ENCODE assay signal across 10 cellular contexts in the genomic region with DNA sequence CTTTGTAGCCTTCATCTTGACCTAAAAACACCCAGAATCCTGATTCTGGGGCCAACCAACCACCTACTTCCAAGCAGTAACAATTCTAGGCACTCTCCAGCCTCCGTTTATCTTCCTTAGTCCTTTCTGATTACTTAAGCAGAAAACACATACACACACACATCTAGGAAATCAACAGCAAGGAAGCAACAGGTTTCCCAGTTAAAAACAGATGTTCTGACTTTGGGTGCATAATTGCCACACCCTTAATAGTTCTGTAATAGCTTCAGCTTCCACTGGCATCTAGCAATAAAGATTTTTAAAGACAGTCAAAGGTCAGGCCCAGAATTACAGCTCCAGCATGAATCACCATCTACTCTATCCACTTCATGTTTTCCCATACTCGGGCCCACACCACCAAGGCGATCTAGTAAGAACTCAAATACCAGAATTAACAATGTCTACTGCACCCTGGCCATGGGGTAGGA. TPM values are rescaled to one million over a fixed set of nuclear protein-coding genes. Genes with fewer than 3 reads are reported as not detected.
DNase-seq lines count a peak whose midpoint lies in the region; ATAC-seq and TF ChIP-seq lines count a peak whose summit lies in the region.
"Had no signal": no experiment of that assay in that cellular context is flagged by ENCODE, and none has a peak within 500 bp of the region (broad histone marks: within the 10 kb centered on the region; RNA-seq: fewer than 3 reads in every experiment).

No MANE protein-coding gene starts in this region.

- H3K9me3 Mint-ChIP-seq in stimulated activated naive B cell treated with anti-CD40 and anti-IgM and Interleukin-4, amounts not matched to agents 10 μg/mL and 1 μg/mL and 100 μg/mL, for 72 hours = no peaks in the 10 kb centered on the region

- H3K79me2 ChIP-seq in SK-N-SH (ENCODE audit: insufficient read depth) = peaks cover 79% of the 10 kb centered on the region

- H3K9me2 ChIP-seq in SK-N-SH = no peaks in the 10 kb centered on the region

- POLR2A ChIA-PET in SK-N-SH (lab: Yijun Ruan, JAX) = no interaction called here
- POLR2A ChIA-PET in RWPE1 (lab: Yijun Ruan, JAX; ENCODE audit: low non-redundant PET) = no interaction called here

- DNase-seq in SK-N-SH (no peak), RWPE1 (ENCODE audit: low spot score) (peak; percentile 77), fibroblast of peridontal ligament (ENCODE audit: extremely low read depth) (peak; percentile 90), HK-2 (ENCODE audit: unreplicated experiment) (no peak)
- no peak for DNase-seq in stimulated activated naive B cell treated with anti-CD40 and anti-IgM and Interleukin-4, amounts not matched to agents 10 μg/mL and 1 μg/mL and 100 μg/mL, for 72 hours
- DNase-seq: BE2C had no signal

- no peak for TF ChIP-seq RAD21 in SK-N-SH (IDR thresholded peaks at IDR 0.05; ENCODE audit: low read length)

- H3K36me3 ChIP-seq in SK-N-SH (replicated peaks in 1 of 2; ENCODE audit: control insufficient read depth in 1 of 2, insufficient read depth in 2 of 2, low read length in 1 of 2) = peaks cover 0 to 5% of the 10 kb centered on the region in 2 experiments
- H3K36me3 ChIP-seq: cardiac muscle cell had no signal

- H3K9ac ChIP-seq in SK-N-SH = no peak overlapping the region

- WGBS in SK-N-SH (ENCODE audit: low lambda C conversion rate) = 77% methylated on average over 3 of the region's 3 CpGs

- TF ChIP-seq CTCF in SK-N-SH (IDR thresholded peaks at IDR 0.05) (no peak), RWPE1 (conservative IDR thresholded peaks at IDR 0.05; ENCODE audit: low read depth) (no peak)

- no peaks in the 10 kb centered on the region for H3K9me3 ChIP-seq in SK-N-SH
- H3K9me3 ChIP-seq: BE2C had no signal

- peak overlapping the region; percentile 94 for H3K4me3 Mint-ChIP-seq in stimulated activated naive B cell treated with anti-CD40 and anti-IgM and Interleukin-4, amounts not matched to agents 10 μg/mL and 1 μg/mL and 100 μg/mL, for 72 hours

- no peaks in the 10 kb centered on the region for H3K27me3 ChIP-seq in SK-N-SH (ENCODE audit: insufficient read depth)
- H3K27me3 ChIP-seq: BE2C, cardiac muscle cell had no signal

- peaks cover 8 to 46% of the 10 kb centered on the region in 2 experiments for H3K4me1 ChIP-seq in SK-N-SH (ENCODE audit: control insufficient read depth in 1 of 2, insufficient read depth in 2 of 2, low read depth in 1 of 2, low read length in 1 of 2)
- H3K4me1 ChIP-seq: BE2C had no signal

- H3K4me1 Mint-ChIP-seq in stimulated activated naive B cell treated with anti-CD40 and anti-IgM and Interleukin-4, amounts not matched to agents 10 μg/mL and 1 μg/mL and 100 μg/mL, for 72 hours = peaks cover 53 to 83% of the 10 kb centered on the region in 2 donors

- no peak overlapping the region for H3K4me3 ChIP-seq in SK-N-SH (ENCODE audit: low read depth in 2 of 2, low read length in 1 of 2)
- H3K4me3 ChIP-seq: cardiac muscle cell had no signal

- H3K36me3 Mint-ChIP-seq in stimulated activated naive B cell treated with anti-CD40 and anti-IgM and Interleukin-4, amounts not matched to agents 10 μg/mL and 1 μg/mL and 100 μg/mL, for 72 hours = peaks cover 37 to 52% of the 10 kb centered on the region in 2 donors

- H2AFZ ChIP-seq in SK-N-SH (ENCODE audit: low read depth) = no peak overlapping the region

- TF ChIP-seq EP300 in SK-N-SH (IDR thresholded peaks at IDR 0.05; ENCODE audit: borderline replicate concordance in 1 of 2, low read depth in 1 of 2, low read length in 1 of 2) = no peak

- ATAC-seq in SK-N-SH treated with all-trans-retinoic acid at 6 μM for 48 hours (no peak), HG03565 (IDR thresholded peaks at IDR 0.05; ENCODE audit: unreplicated experiment) (no peak), HG02571 (IDR thresholded peaks at IDR 0.05; ENCODE audit: unreplicated experiment) (no peak)
- no peak for ATAC-seq in stimulated activated naive B cell treated with anti-CD40 and anti-IgM and Interleukin-4, amounts not matched to agents 10 μg/mL and 1 μg/mL and 100 μg/mL, for 72 hours (replicated peaks)

- H3K4me2 ChIP-seq in SK-N-SH = peak overlapping the region; percentile 78

- H3F3A ChIP-seq in SK-N-SH (replicated peaks; ENCODE audit: insufficient read depth) = peaks cover 13% of the 10 kb centered on the region

- H3K27me3 Mint-ChIP-seq in stimulated activated naive B cell treated with anti-CD40 and anti-IgM and Interleukin-4, amounts not matched to agents 10 μg/mL and 1 μg/mL and 100 μg/mL, for 72 hours = no peaks in the 10 kb centered on the region

- peak overlapping the region; percentile 88 for H3K27ac Mint-ChIP-seq in stimulated activated naive B cell treated with anti-CD40 and anti-IgM and Interleukin-4, amounts not matched to agents 10 μg/mL and 1 μg/mL and 100 μg/mL, for 72 hours

- peak overlapping the region in 1 of 2 experiments; percentile 46; a peak in 1 of 4 replicates for H3K27ac ChIP-seq in SK-N-SH (ENCODE audit: low read depth in 2 of 2, low read length in 1 of 2)
- peak overlapping the region; percentile 81 for H3K27ac ChIP-seq in RWPE1
- H3K27ac ChIP-seq: cardiac muscle cell had no signal

- CTCF ChIA-PET in SK-N-SH (lab: Yijun Ruan, JAX) = no interaction called here
- CTCF ChIA-PET in RWPE1 (lab: Yijun Ruan, JAX) = no interaction called here

- peaks cover 49% of the 10 kb centered on the region for H4K20me1 ChIP-seq in SK-N-SH (ENCODE audit: insufficient read depth)

TF ChIP-seq in SK-N-SH, 30 proteins besides CTCF, POLR2A, EP300 and RAD21:
- TF ChIP-seq POLR2AphosphoS5 (IDR thresholded peaks at IDR 0.05; ENCODE audit: low read depth, low read length) (no peak), ELF1 (IDR thresholded peaks at IDR 0.05) (no peak), EZH2phosphoT487 (IDR thresholded peaks at IDR 0.05; ENCODE audit: borderline replicate concordance, low read depth) (no peak), RFX5 (IDR thresholded peaks at IDR 0.05; ENCODE audit: low read length) (no peak), CHD2 (IDR thresholded peaks at IDR 0.05; ENCODE audit: low read length, partially characterized antibody) (no peak), NRF1 (IDR thresholded peaks at IDR 0.05; ENCODE audit: low read depth, low read length) (no peak), GABPA (IDR thresholded peaks at IDR 0.05; ENCODE audit: low read depth) (no peak), RXRA (IDR thresholded peaks at IDR 0.05; ENCODE audit: borderline replicate concordance, low read depth) (no peak)
- TF ChIP-seq, protein P1, sequence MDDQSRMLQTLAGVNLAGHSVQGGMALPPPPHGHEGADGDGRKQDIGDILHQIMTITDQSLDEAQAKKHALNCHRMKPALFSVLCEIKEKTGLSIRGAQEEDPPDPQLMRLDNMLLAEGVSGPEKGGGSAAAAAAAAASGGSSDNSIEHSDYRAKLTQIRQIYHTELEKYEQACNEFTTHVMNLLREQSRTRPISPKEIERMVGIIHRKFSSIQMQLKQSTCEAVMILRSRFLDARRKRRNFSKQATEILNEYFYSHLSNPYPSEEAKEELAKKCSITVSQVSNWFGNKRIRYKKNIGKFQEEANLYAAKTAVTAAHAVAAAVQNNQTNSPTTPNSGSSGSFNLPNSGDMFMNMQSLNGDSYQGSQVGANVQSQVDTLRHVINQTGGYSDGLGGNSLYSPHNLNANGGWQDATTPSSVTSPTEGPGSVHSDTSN (IDR thresholded peaks at IDR 0.05) = no peak
TF ChIP-seq in SK-N-SH: peak in this region for 0.

TF ChIP-seq in SK-N-SH treated with all-trans-retinoic acid at 6 μM for 48 hours, 23 proteins besides CTCF, POLR2A, EP300 and RAD21 (continues in another document):
- no peak for TF ChIP-seq BACH2 (CRISPR knock-in tag; IDR thresholded peaks at IDR 0.05; ENCODE audit: borderline replicate concordance)
- no peak for TF ChIP-seq TOX (CRISPR knock-in tag; IDR thresholded peaks at IDR 0.05; ENCODE audit: borderline replicate concordance)
- no peak for TF ChIP-seq ESRRG (CRISPR knock-in tag; IDR thresholded peaks at IDR 0.05)
- no peak for TF ChIP-seq RARB (CRISPR knock-in tag; IDR thresholded peaks at IDR 0.05)
- no peak for TF ChIP-seq CSDC2 (CRISPR knock-in tag; IDR thresholded peaks at IDR 0.05)
- TF ChIP-seq, protein P2, sequence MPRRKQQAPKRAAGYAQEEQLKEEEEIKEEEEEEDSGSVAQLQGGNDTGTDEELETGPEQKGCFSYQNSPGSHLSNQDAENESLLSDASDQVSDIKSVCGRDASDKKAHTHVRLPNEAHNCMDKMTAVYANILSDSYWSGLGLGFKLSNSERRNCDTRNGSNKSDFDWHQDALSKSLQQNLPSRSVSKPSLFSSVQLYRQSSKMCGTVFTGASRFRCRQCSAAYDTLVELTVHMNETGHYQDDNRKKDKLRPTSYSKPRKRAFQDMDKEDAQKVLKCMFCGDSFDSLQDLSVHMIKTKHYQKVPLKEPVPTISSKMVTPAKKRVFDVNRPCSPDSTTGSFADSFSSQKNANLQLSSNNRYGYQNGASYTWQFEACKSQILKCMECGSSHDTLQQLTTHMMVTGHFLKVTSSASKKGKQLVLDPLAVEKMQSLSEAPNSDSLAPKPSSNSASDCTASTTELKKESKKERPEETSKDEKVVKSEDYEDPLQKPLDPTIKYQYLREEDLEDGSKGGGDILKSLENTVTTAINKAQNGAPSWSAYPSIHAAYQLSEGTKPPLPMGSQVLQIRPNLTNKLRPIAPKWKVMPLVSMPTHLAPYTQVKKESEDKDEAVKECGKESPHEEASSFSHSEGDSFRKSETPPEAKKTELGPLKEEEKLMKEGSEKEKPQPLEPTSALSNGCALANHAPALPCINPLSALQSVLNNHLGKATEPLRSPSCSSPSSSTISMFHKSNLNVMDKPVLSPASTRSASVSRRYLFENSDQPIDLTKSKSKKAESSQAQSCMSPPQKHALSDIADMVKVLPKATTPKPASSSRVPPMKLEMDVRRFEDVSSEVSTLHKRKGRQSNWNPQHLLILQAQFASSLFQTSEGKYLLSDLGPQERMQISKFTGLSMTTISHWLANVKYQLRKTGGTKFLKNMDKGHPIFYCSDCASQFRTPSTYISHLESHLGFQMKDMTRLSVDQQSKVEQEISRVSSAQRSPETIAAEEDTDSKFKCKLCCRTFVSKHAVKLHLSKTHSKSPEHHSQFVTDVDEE (CRISPR knock-in tag; IDR thresholded peaks at IDR 0.05) = no peak
- TF ChIP-seq TCF4 (CRISPR knock-in tag; IDR thresholded peaks at IDR 0.05; ENCODE audit: borderline replicate concordance) = no peak
- no peak for TF ChIP-seq ZFP30 (CRISPR knock-in tag; IDR thresholded peaks at IDR 0.05)
- no peak for TF ChIP-seq ZNF8 (CRISPR knock-in tag; IDR thresholded peaks at IDR 0.05)
- TF ChIP-seq GLIS3 (CRISPR knock-in tag; IDR thresholded peaks at IDR 0.05) = no peak
- no peak for TF ChIP-seq ZFP3 (CRISPR knock-in tag; IDR thresholded peaks at IDR 0.05)
- no peak for TF ChIP-seq ZC3H10 (CRISPR knock-in tag; IDR thresholded peaks at IDR 0.05)
- TF ChIP-seq OSR1 (CRISPR knock-in tag; IDR thresholded peaks at IDR 0.05) = no peak
- no peak for TF ChIP-seq ZNF70 (CRISPR knock-in tag; IDR thresholded peaks at IDR 0.05)

RNA-seq across cellular contexts. Expression of gene ARHGAP17, which starts 2.6 kb away (rescaled TPM):
- 24.0 and 33.4 TPM in 2 replicates for polyA plus RNA-seq in SK-N-SH (2012; rRNA removed)
- 29.4 and 31.9 TPM in 2 replicates for polyA plus RNA-seq in SK-N-SH (2012; cell fraction: cytosol; rRNA removed)
- 55.1 and 63.8 TPM in 2 replicates for polyA plus RNA-seq in SK-N-SH (2012; cell fraction: nucleus; rRNA removed)

Comparison
In these comparisons a context has a peak if more than half of its experiments do, and no peak if none do; other contexts are left out.
1. DNase-seq: peak in RWPE1 (single experiment) and fibroblast of peridontal ligament (single experiment); none in SK-N-SH (single experiment), stimulated activated naive B cell treated with anti-CD40 and anti-IgM and Interleukin-4, amounts not matched to agents 10 μg/mL and 1 μg/mL and 100 μg/mL, for 72 hours (single experiment) and HK-2 (single experiment).